ENCODE assay signal across 13 cellular contexts in the genomic region with DNA sequence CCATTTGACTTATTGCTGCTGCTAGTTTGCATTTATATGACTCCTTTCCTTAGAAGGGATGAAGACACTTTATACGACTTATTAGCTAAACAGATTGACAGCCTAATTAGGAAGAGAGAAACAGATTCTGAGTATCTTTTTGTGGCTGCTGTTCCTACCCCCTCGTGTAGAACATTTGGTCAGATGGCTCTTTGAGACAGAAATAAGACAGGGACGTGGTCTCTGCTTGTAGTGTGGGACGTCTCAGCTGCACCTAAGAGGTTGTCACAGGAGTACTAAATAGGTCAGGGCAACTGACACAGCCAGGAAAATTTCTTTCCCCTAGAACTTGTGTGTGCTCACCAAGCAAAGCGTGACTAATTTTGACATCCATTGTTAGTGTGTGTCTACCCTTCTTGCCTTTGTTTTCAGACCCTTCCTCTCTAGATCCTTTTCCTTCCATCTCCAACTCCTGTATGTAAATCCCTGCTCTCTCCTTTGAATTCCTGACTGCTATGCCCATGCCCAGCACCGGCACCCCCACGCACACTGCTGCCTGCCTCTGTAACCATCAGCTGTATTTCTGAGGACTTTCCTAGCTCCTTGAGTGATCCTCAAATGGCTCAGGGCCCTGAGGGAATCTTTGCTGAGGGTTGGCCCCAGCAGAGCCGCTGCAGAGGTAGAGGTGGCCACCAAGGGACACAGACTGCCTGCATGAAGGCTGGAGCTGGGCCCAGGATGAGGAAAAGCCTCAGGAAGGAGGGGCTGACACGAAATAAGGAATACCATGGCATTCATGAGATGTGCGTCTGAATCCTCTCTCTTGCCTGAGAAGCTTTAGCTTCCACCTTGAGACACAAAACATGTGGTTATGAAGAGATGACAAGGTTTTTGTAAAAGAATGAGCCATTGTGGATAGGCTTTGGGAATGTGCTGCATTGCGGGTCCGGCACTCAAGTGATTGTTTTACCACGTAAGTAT.
A peak's percentile ranks its signal among the peaks of the same experiment; 100 is the strongest.
DNase-seq lines count a peak whose midpoint lies in the region; ATAC-seq, FAIRE-seq and TF ChIP-seq lines count a peak whose summit lies in the region.
"Had no signal": no experiment of that assay in that cellular context is flagged by ENCODE, and none has a peak within 500 bp of the region (broad histone marks: within the 10 kb centered on the region; RNA-seq: fewer than 3 reads in every experiment).

No MANE protein-coding gene starts in this region.

- DNase-seq in right cardiac atrium (no peak), heart left ventricle (no peak), bronchial epithelial cell (ENCODE audit: low read depth) (no peak), ACHN (no peak), body of pancreas (no peak), frontal cortex (ENCODE audit: low spot score in 2 of 2) (no peak)
- DNase-seq: Calu3, foreskin fibroblast, midbrain, NCI-H1694 treated with DMSO at 0.1 percent for 48 hours had no signal

- H3K27me3 ChIP-seq in right cardiac atrium (ENCODE audit: control insufficient read depth, insufficient read depth) (no peaks in the 10 kb centered on the region), heart left ventricle (no peaks in the 10 kb centered on the region), bronchial epithelial cell (ENCODE audit: control insufficient read depth, insufficient read depth, low read length) (no peaks in the 10 kb centered on the region), thymus (ENCODE audit: control insufficient read depth, insufficient read depth) (no peaks in the 10 kb centered on the region), body of pancreas (no peaks in the 10 kb centered on the region)
- H3K27me3 ChIP-seq: SJSA1 had no signal

- H3K4me1 ChIP-seq in right cardiac atrium (ENCODE audit: control insufficient read depth, insufficient read depth, low read length) (no peaks in the 10 kb centered on the region), heart left ventricle (peaks cover 0 to 23% (median 6%) of the 10 kb centered on the region in 12 donors), thymus (ENCODE audit: control insufficient read depth, insufficient read depth, low read length) (peaks cover 33% of the 10 kb centered on the region), body of pancreas (peaks cover 10% of the 10 kb centered on the region)

- H3K4me3 ChIP-seq in right cardiac atrium (ENCODE audit: low read length) = no peak overlapping the region
- H3K4me3 ChIP-seq in heart left ventricle = peak overlapping the region in 1 of 12 donors; percentile 23
- no peak overlapping the region for H3K4me3 ChIP-seq in bronchial epithelial cell (ENCODE audit: low read depth, low read length)
- peak overlapping the region; percentile 44 for H3K4me3 ChIP-seq in thymus (ENCODE audit: low read length)
- no peak overlapping the region for H3K4me3 ChIP-seq in body of pancreas
- H3K4me3 ChIP-seq: SJSA1 had no signal

- 81% methylated on average over 13 of the region's 13 CpGs for WGBS in right cardiac atrium
- WGBS in heart left ventricle, 4 donors = 79 to 88% (median 84%) methylated on average over 13 of the region's 13 CpGs
- 73% methylated on average over 13 of the region's 13 CpGs for WGBS in thymus
- WGBS in body of pancreas, 2 donors = 70 to 75% methylated on average over 13 of the region's 13 CpGs

- TF ChIP-seq POLR2A in heart left ventricle (IDR thresholded peaks at IDR 0.05) (no peak), body of pancreas (IDR thresholded peaks at IDR 0.05) (no peak)

- in situ Hi-C loops in ACHN (cut with HindIII; ENCODE audit: low pct_ligation_motif_present, low pct_unique_long_range_greater_than_20kb, low sequenced_read_pairs) = no loop called here

- TF ChIP-seq CTCF in heart left ventricle (IDR thresholded peaks at IDR 0.05) (no peak), bronchial epithelial cell (IDR thresholded peaks at IDR 0.05; ENCODE audit: insufficient read depth, low read length, severe bottlenecking) (no peak), body of pancreas (IDR thresholded peaks at IDR 0.05) (no peak)

- FAIRE-seq in bronchial epithelial cell (lab: Jason Lieb, UNC) (peak; percentile 77), frontal cortex (lab: Jason Lieb, UNC) (no peak)

- H3K36me3 ChIP-seq in heart left ventricle = no peaks in the 10 kb centered on the region
- no peaks in the 10 kb centered on the region for H3K36me3 ChIP-seq in bronchial epithelial cell (ENCODE audit: control insufficient read depth, insufficient read depth, low read length)
- H3K36me3 ChIP-seq in thymus (ENCODE audit: control insufficient read depth, insufficient read depth) = peaks cover 32% of the 10 kb centered on the region
- no peaks in the 10 kb centered on the region for H3K36me3 ChIP-seq in body of pancreas (replicated peaks in 1 of 2; ENCODE audit: insufficient read depth in 1 of 2, low read depth in 2 of 2)
- H3K36me3 ChIP-seq: SJSA1 had no signal

- H3K27ac ChIP-seq in right cardiac atrium (ENCODE audit: low read length) = peak overlapping the region; percentile 80
- H3K27ac ChIP-seq in heart left ventricle = peak overlapping the region in 1 of 12 donors; percentile 67
- peak overlapping the region; percentile 82 for H3K27ac ChIP-seq in thymus (ENCODE audit: low read depth)
- no peak overlapping the region for H3K27ac ChIP-seq in body of pancreas
- H3K27ac ChIP-seq: SJSA1 had no signal

- no peaks in the 10 kb centered on the region for H3K9me3 ChIP-seq in right cardiac atrium (ENCODE audit: control insufficient read depth, low read length)
- H3K9me3 ChIP-seq in heart left ventricle = no peaks in the 10 kb centered on the region
- H3K9me3 ChIP-seq in thymus (ENCODE audit: control insufficient read depth) = no peaks in the 10 kb centered on the region
- H3K9me3 ChIP-seq in body of pancreas = no peaks in the 10 kb centered on the region
- H3K9me3 ChIP-seq: SJSA1 had no signal

- ATAC-seq in right cardiac atrium (no peak), heart left ventricle (no peak), HG03196 (IDR thresholded peaks at IDR 0.05; ENCODE audit: unreplicated experiment) (peak; percentile 32), body of pancreas (no peak)

- intact Hi-C loops in right cardiac atrium (cut with DNase I) (loop anchor here in 1 of 4 donors (5.0 kb wide), 1 partner anchor 41 kb away; no protein-coding TSS in a partner anchor), heart left ventricle (cut with DNase I) (no loop called here), body of pancreas (cut with DNase I) (no loop called here)

Comparison
In these comparisons a context has a peak if more than half of its experiments do, and no peak if none do; other contexts are left out.
1. H3K27ac ChIP-seq: peak in right cardiac atrium (single experiment) and thymus (single experiment); none in body of pancreas (0 of 4).